In genomic region chr3:195632501-195633185, GRCh38 we compare ENCODE assay signal across 8 cellular contexts. TPM values are rescaled to one million over a fixed set of nuclear protein-coding genes. Genes with fewer than 3 reads are reported as not detected.
A peak's percentile ranks its signal among the peaks of the same experiment; 100 is the strongest.
DNase-seq lines count a peak whose midpoint lies in the region; ATAC-seq and TF ChIP-seq lines count a peak whose summit lies in the region.
"Not testable (repeated sequence)": the region's sequence is repeated elsewhere in the genome, so short reads cannot be mapped to it uniquely, and the experiment has no call there.
"Had no signal": no experiment of that assay in that cellular context is flagged by ENCODE, and none has a peak within 500 bp of the region (broad histone marks: within the 10 kb centered on the region; RNA-seq: fewer than 3 reads in every experiment).

No MANE protein-coding gene starts in this region.

- intact Hi-C loops in left ventricle myocardium superior (cut with micrococcal nuclease), result not testable (repeated sequence)

- H3K27me3 Mint-ChIP-seq in T-helper 1 cell treated with Interleukin-12 subunit alpha and Interleukin-12 subunit beta and Interleukin-4 antibody, amounts not matched to agents 30 μg/mL and 1 μg/mL, for 36 hours (ENCODE audit: low read depth); activated naive CD8-positive, alpha-beta T cell: not testable (repeated sequence)
- H3K27me3 Mint-ChIP-seq in nephron (ENCODE audit: low read depth), result peaks cover 19% of the 10 kb centered on the region

- H3K36me3 Mint-ChIP-seq in T-helper 1 cell treated with Interleukin-12 subunit alpha and Interleukin-12 subunit beta and Interleukin-4 antibody, amounts not matched to agents 30 μg/mL and 1 μg/mL, for 36 hours (ENCODE audit: low read depth); activated naive CD8-positive, alpha-beta T cell; nephron (ENCODE audit: low read depth): not testable (repeated sequence)
- peaks cover 33% of the 10 kb centered on the region for H3K36me3 Mint-ChIP-seq in stimulated activated effector memory CD8-positive, alpha-beta T cell treated with anti-CD3 and anti-CD28 coated beads, Interleukin-12 subunit alpha, Interleukin-12 subunit beta, amount 100 ng/mL, for 72 hours

- H3K4me3 Mint-ChIP-seq in T-helper 1 cell treated with Interleukin-12 subunit alpha and Interleukin-12 subunit beta and Interleukin-4 antibody, amounts not matched to agents 30 μg/mL and 1 μg/mL, for 36 hours, result peak overlapping the region; percentile 67
- peak overlapping the region; percentile 60 for H3K4me3 Mint-ChIP-seq in activated naive CD8-positive, alpha-beta T cell
- peak overlapping the region; percentile 59 to 78 (median 70) for H3K4me3 Mint-ChIP-seq in nephron
- peak overlapping the region; percentile 70 for H3K4me3 Mint-ChIP-seq in stimulated activated effector memory CD8-positive, alpha-beta T cell treated with anti-CD3 and anti-CD28 coated beads, Interleukin-12 subunit alpha, Interleukin-12 subunit beta, amount 100 ng/mL, for 72 hours

- not testable (repeated sequence) for TF ChIP-seq CTCF in nephron (IDR thresholded peaks at IDR 0.05; ENCODE audit: unreplicated experiment in 3 of 3)

- not testable (repeated sequence) for H3K9me3 Mint-ChIP-seq in T-helper 1 cell treated with Interleukin-12 subunit alpha and Interleukin-12 subunit beta and Interleukin-4 antibody, amounts not matched to agents 30 μg/mL and 1 μg/mL, for 36 hours; activated naive CD8-positive, alpha-beta T cell (ENCODE audit: low read depth); nephron; stimulated activated effector memory CD8-positive, alpha-beta T cell treated with anti-CD3 and anti-CD28 coated beads, Interleukin-12 subunit alpha, Interleukin-12 subunit beta, amount 100 ng/mL, for 72 hours

- not testable (repeated sequence) for ATAC-seq in left ventricle myocardium superior; stimulated activated effector memory CD8-positive, alpha-beta T cell treated with anti-CD3 and anti-CD28 coated beads, Interleukin-12 subunit alpha, Interleukin-12 subunit beta, amount 100 ng/mL, for 72 hours

- peak overlapping the region; percentile 53 for H3K27ac Mint-ChIP-seq in T-helper 1 cell treated with Interleukin-12 subunit alpha and Interleukin-12 subunit beta and Interleukin-4 antibody, amounts not matched to agents 30 μg/mL and 1 μg/mL, for 36 hours
- peak overlapping the region; percentile 83 for H3K27ac Mint-ChIP-seq in activated naive CD8-positive, alpha-beta T cell
- not testable (repeated sequence) for H3K27ac Mint-ChIP-seq in nephron
- H3K27ac Mint-ChIP-seq in stimulated activated effector memory CD8-positive, alpha-beta T cell treated with anti-CD3 and anti-CD28 coated beads, Interleukin-12 subunit alpha, Interleukin-12 subunit beta, amount 100 ng/mL, for 72 hours, result peak overlapping the region; percentile 99

- DNase-seq in D341Med (ENCODE audit: low spot score) (peak; percentile 21), left ventricle myocardium superior (peak; percentile 26)
- DNase-seq in activated CD8-positive, alpha-beta memory T cell treated with anti-CD3 and anti-CD28 coated beads, Interleukin-2, amount 50 U/mL, for 48 hours, result peak; percentile 74
- peak in 1 of 2 donors; percentile 82 for DNase-seq in stimulated activated effector memory CD8-positive, alpha-beta T cell treated with anti-CD3 and anti-CD28 coated beads, Interleukin-12 subunit alpha, Interleukin-12 subunit beta, amount 100 ng/mL, for 72 hours (ENCODE audit: low spot score in 2 of 2)

- H3K4me1 Mint-ChIP-seq in T-helper 1 cell treated with Interleukin-12 subunit alpha and Interleukin-12 subunit beta and Interleukin-4 antibody, amounts not matched to agents 30 μg/mL and 1 μg/mL, for 36 hours (ENCODE audit: low read depth), result peaks cover 11% of the 10 kb centered on the region
- peaks cover 14% of the 10 kb centered on the region for H3K4me1 Mint-ChIP-seq in activated naive CD8-positive, alpha-beta T cell (ENCODE audit: low read depth)
- H3K4me1 Mint-ChIP-seq in nephron, result not testable (repeated sequence)
- H3K4me1 Mint-ChIP-seq in stimulated activated effector memory CD8-positive, alpha-beta T cell treated with anti-CD3 and anti-CD28 coated beads, Interleukin-12 subunit alpha, Interleukin-12 subunit beta, amount 100 ng/mL, for 72 hours, result peaks cover 48% of the 10 kb centered on the region

RNA-seq across cellular contexts. Expression of gene APOD, which starts 48.9 kb away (rescaled TPM):
- 603 TPM for total RNA-seq in left ventricle myocardium superior
- total RNA-seq: Calu3 had no signal
